Comparison of ENCODE assay signal across 16 cellular contexts in genomic region chr16:69176033-69176780, GRCh38. TPM values are rescaled to one million over a fixed set of nuclear protein-coding genes. Genes with fewer than 3 reads are reported as not detected.
DNase-seq lines count a peak whose midpoint lies in the region; ATAC-seq and TF ChIP-seq lines count a peak whose summit lies in the region.
"Had no signal": no experiment of that assay in that cellular context is flagged by ENCODE, and none has a peak within 500 bp of the region (broad histone marks: within the 10 kb centered on the region; RNA-seq: fewer than 3 reads in every experiment).

No MANE protein-coding gene starts in this region.

- TF ChIP-seq CTCF in fibroblast of pulmonary artery (IDR thresholded peaks at IDR 0.05; ENCODE audit: low read length, missing control alignments) (no peak), omental fat pad (IDR thresholded peaks at IDR 0.05) (no peak)

- no peak for ATAC-seq in omental fat pad (ENCODE audit: low FRiP score)
- ATAC-seq: body of pancreas, T-cell had no signal

- peak; percentile 86 for DNase-seq in GM04503 (ENCODE audit: low read depth)
- peak; percentile 81 for DNase-seq in amniotic epithelial cell (ENCODE audit: low read depth)
- peak; percentile 68 for DNase-seq in fibroblast of pulmonary artery (ENCODE audit: low read depth)
- DNase-seq in stromal cell of bone marrow (ENCODE audit: low read depth): peak; percentile 84
- no peak for DNase-seq in stimulated activated CD8-positive, alpha-beta memory T cell treated with anti-CD3 and anti-CD28 coated beads, Interleukin-4, amount 100 ng/mL, for 48 hours
- no peak for DNase-seq in NOMO-1 treated with DMSO at 0.1 percent for 48 hours (lab: John Stamatoyannopoulos, UW; ENCODE audit: unreplicated experiment)
- DNase-seq in GM19240 (ENCODE audit: insufficient read length, low spot score): no peak
- DNase-seq in omental fat pad (ENCODE audit: low spot score): no peak
- DNase-seq: body of pancreas, DMS53, NCI-H2081, NCI-H526, nephron progenitor cell, Peyer's patch, retina, T-cell had no signal

- no peak overlapping the region for H3K4me3 ChIP-seq in fibroblast of pulmonary artery (replicated peaks; ENCODE audit: low read depth, low read length)
- H3K4me3 ChIP-seq: body of pancreas, Peyer's patch had no signal

RNA-seq across cellular contexts. Expression of gene SNTB2, which starts 10.8 kb away (rescaled TPM):
- total RNA-seq in omental fat pad: 10 to 100 TPM; 49.7 to 80.9 (median 59.3) TPM

RNA-seq across cellular contexts. Expression of gene UTP4, which starts 43.8 kb away (rescaled TPM):
- total RNA-seq in omental fat pad: 10 to 100 TPM; 32.9 to 85.7 (median 35.9) TPM

RNA-seq across cellular contexts. Expression of gene CHTF8, which starts 43.8 kb away (rescaled TPM):
- total RNA-seq in omental fat pad: 10 to 100 TPM; 53.7 to 61.3 (median 57.4) TPM

Comparison
In these comparisons a context has a peak if more than half of its experiments do, and no peak if none do; other contexts are left out.
1. DNase-seq: peak in GM04503 (single experiment), amniotic epithelial cell (single experiment), fibroblast of pulmonary artery (single experiment) and stromal cell of bone marrow (single experiment); none in stimulated activated CD8-positive, alpha-beta memory T cell treated with anti-CD3 and anti-CD28 coated beads, Interleukin-4, amount 100 ng/mL, for 48 hours (single experiment), NOMO-1 treated with DMSO at 0.1 percent for 48 hours (single experiment), GM19240 (single experiment) and omental fat pad (single experiment).